ENCODE assay signal across 16 cellular contexts in genomic region chr1:236103059-236103458, GRCh38. TPM values are rescaled to one million over a fixed set of nuclear protein-coding genes. Genes with fewer than 3 reads are reported as not detected.
DNase-seq lines count a peak whose midpoint lies in the region; ATAC-seq, FAIRE-seq and TF ChIP-seq lines count a peak whose summit lies in the region.
"Had no signal": no experiment of that assay in that cellular context is flagged by ENCODE, and none has a peak within 500 bp of the region (broad histone marks: within the 10 kb centered on the region; RNA-seq: fewer than 3 reads in every experiment).

No MANE protein-coding gene starts in this region.

- DNase-seq in HepG2 (ENCODE audit: low spot score) (no peak), right lobe of liver (no peak), SW480 (ENCODE audit: low spot score) (no peak), HCEC 1CT (no peak)
- DNase-seq: lower lobe of right lung, SIG-M5 had no signal

- POLR2A ChIA-PET in HepG2 (lab: Yijun Ruan, JAX), result no interaction called here

- H3K27ac ChIP-seq in HepG2 (ENCODE audit: extremely low read length, insufficient read depth, low read length) (no peak overlapping the region), right lobe of liver (no peak overlapping the region), OCI-LY3 (ENCODE audit: low read length) (no peak overlapping the region), iPS-18a (ENCODE audit: low read length) (no peak overlapping the region)
- H3K27ac ChIP-seq: adrenal gland, BLaER1, GM23248, lower lobe of right lung, prostate gland had no signal

- H3K79me2 ChIP-seq in HepG2 (ENCODE audit: insufficient read depth, low read length) (no peaks in the 10 kb centered on the region), OCI-LY3 (ENCODE audit: low read length) (no peaks in the 10 kb centered on the region)

- CTCF ChIA-PET in HepG2 (lab: Yijun Ruan, JAX; ENCODE audit: low intra/inter-chr PET ratio, low total read pairs), result interaction anchor here (0.7 to 1.6 kb wide), 3 partner anchors 349 to 1022 kb away, joined by 3 to 10 read pairs (median 4); no protein-coding TSS in a partner anchor

- H2AFZ ChIP-seq in HepG2 (ENCODE audit: low read length), result no peak overlapping the region
- H2AFZ ChIP-seq in OCI-LY3 (ENCODE audit: low read depth, low read length), result no peak overlapping the region

- BruUV-seq in HepG2 (replicated peaks; lab: Mats Ljungman, UMichigan), result no TSS peak

- no peak for TF ChIP-seq CTCF in HepG2 (CRISPR knock-in tag; IDR thresholded peaks at IDR 0.05)
- TF ChIP-seq CTCF in right lobe of liver (IDR thresholded peaks at IDR 0.05), result no peak
- TF ChIP-seq CTCF in OCI-LY3 (IDR thresholded peaks at IDR 0.05; ENCODE audit: low read depth, low read length), result no peak

- no peak for TF ChIP-seq RAD21 in HepG2 (CRISPR knock-in tag; IDR thresholded peaks at IDR 0.05)

- in situ Hi-C loops in HepG2 (cut with HindIII; ENCODE audit: extremely low pct_ligation_motif_present, low pct_unique_long_range_greater_than_20kb), result loop anchor here (5.0 to 25.0 kb wide), 6 partner anchors 389 to 1459 kb away; no protein-coding TSS in a partner anchor

- 3% methylated on average over 6 of the region's 7 CpGs for WGBS in HepG2 (ENCODE audit: low lambda C conversion rate)
- 17% methylated on average over 7 of the region's 7 CpGs for WGBS in right lobe of liver (ENCODE audit: insufficient coverage, low coverage, low lambda C conversion rate, missing lambda C conversion rate)

- no peak for TF ChIP-seq POLR2A in HepG2 (IDR thresholded peaks at IDR 0.05; ENCODE audit: insufficient read depth in 1 of 2, low read depth in 2 of 2, low read length in 2 of 2)
- no peak for TF ChIP-seq POLR2A in right lobe of liver (IDR thresholded peaks at IDR 0.05)

- no peak for FAIRE-seq in HepG2 (lab: Jason Lieb, UNC)
- FAIRE-seq: urothelium cell line had no signal

- H3K9ac ChIP-seq in HepG2 (ENCODE audit: insufficient read depth, low read depth, low read length) (no peak overlapping the region), OCI-LY3 (ENCODE audit: low read length) (no peak overlapping the region), iPS-18a (ENCODE audit: low read length) (no peak overlapping the region)
- H3K9ac ChIP-seq: BLaER1, GM23248 had no signal

- H3K27me3 ChIP-seq in HepG2 (ENCODE audit: control insufficient read depth in 1 of 2, insufficient read depth in 2 of 2, low read length in 2 of 2) (peaks cover 2 to 5% of the 10 kb centered on the region in 2 experiments; a peak in 1 of 5 replicates), right lobe of liver (no peaks in the 10 kb centered on the region), OCI-LY3 (ENCODE audit: low read depth, low read length) (peaks cover 17% of the 10 kb centered on the region; the same call in 1 of the 2 replicates), iPS-18a (ENCODE audit: control insufficient read depth, insufficient read depth, low read length) (peaks cover 5% of the 10 kb centered on the region)
- H3K27me3 ChIP-seq: BLaER1 had no signal

- H3K36me3 ChIP-seq in HepG2 (replicated peaks in 1 of 2; ENCODE audit: control insufficient read depth in 1 of 2, insufficient read depth in 2 of 2, low read length in 2 of 2), result no peaks in the 10 kb centered on the region
- H3K36me3 ChIP-seq in right lobe of liver, result no peaks in the 10 kb centered on the region
- H3K36me3 ChIP-seq in OCI-LY3 (replicated peaks; ENCODE audit: low read depth, low read length), result no peaks in the 10 kb centered on the region
- no peaks in the 10 kb centered on the region for H3K36me3 ChIP-seq in iPS-18a (ENCODE audit: control insufficient read depth, low read depth, low read length)
- H3K36me3 ChIP-seq: adrenal gland, BLaER1, lower lobe of right lung, prostate gland had no signal

- ATAC-seq in HepG2, result no peak
- ATAC-seq in right lobe of liver, result no peak
- no peak for ATAC-seq in HG02973 (IDR thresholded peaks at IDR 0.05; ENCODE audit: unreplicated experiment)
- ATAC-seq: stimulated activated naive CD8-positive, alpha-beta T cell treated with anti-CD3 and anti-CD28 coated beads, Interleukin-15, amount 100 ng/mL, for 72 hours had no signal

- no peaks in the 10 kb centered on the region for H3K9me3 ChIP-seq in HepG2 (ENCODE audit: low read length)
- H3K9me3 ChIP-seq in right lobe of liver, result no peaks in the 10 kb centered on the region
- no peaks in the 10 kb centered on the region for H3K9me3 ChIP-seq in OCI-LY3 (ENCODE audit: insufficient read depth, low read length)
- H3K9me3 ChIP-seq in iPS-18a (ENCODE audit: control insufficient read depth, low read depth, low read length), result no peaks in the 10 kb centered on the region
- H3K9me3 ChIP-seq: adrenal gland, BLaER1, lower lobe of right lung, prostate gland had no signal

- H3K4me3 ChIP-seq in HepG2 (replicated peaks in 1 of 3; ENCODE audit: insufficient read depth in 1 of 3, low read depth in 2 of 3, low read length in 3 of 3) (peak overlapping the region in 1 of 3 experiments; percentile 3; a peak in 1 of 6 replicates), right lobe of liver (no peak overlapping the region), OCI-LY3 (ENCODE audit: low read length) (no peak overlapping the region), iPS-18a (ENCODE audit: low read length) (peak overlapping the region; percentile 25)
- H3K4me3 ChIP-seq: adrenal gland, BLaER1, GM23248, lower lobe of right lung, prostate gland had no signal

- intact Hi-C loops in HepG2 (cut with micrococcal nuclease; ENCODE audit: unreplicated experiment) (loop anchor here (1.0 to 10.0 kb wide), 6 partner anchors 208 to 1022 kb away; no protein-coding TSS in a partner anchor), right lobe of liver (cut with DNase I) (no loop called here)

- H4K20me1 ChIP-seq in HepG2 (ENCODE audit: insufficient read depth, low read length) (no peaks in the 10 kb centered on the region), OCI-LY3 (ENCODE audit: insufficient read depth, low read length) (no peaks in the 10 kb centered on the region)
- H4K20me1 ChIP-seq: BLaER1 had no signal

- H3K4me2 ChIP-seq in HepG2 (ENCODE audit: low read depth, low read length) (peak overlapping the region; percentile 30; the same call in 1 of the 2 replicates), OCI-LY3 (ENCODE audit: low read length) (peak overlapping the region; percentile 29)
- H3K4me2 ChIP-seq: BLaER1 had no signal

- no peak for TF ChIP-seq EP300 in HepG2 (IDR thresholded peaks at IDR 0.05; ENCODE audit: low read depth in 2 of 2, low read length in 2 of 2)
- TF ChIP-seq EP300 in HepG2 (CRISPR knock-in tag; IDR thresholded peaks at IDR 0.05; ENCODE audit: borderline replicate concordance), result no peak

- peaks cover 30% of the 10 kb centered on the region for H3K4me1 ChIP-seq in HepG2 (ENCODE audit: insufficient read depth, low read length)
- H3K4me1 ChIP-seq in right lobe of liver, result no peaks in the 10 kb centered on the region
- peaks cover 20% of the 10 kb centered on the region for H3K4me1 ChIP-seq in OCI-LY3 (ENCODE audit: low read length)
- H3K4me1 ChIP-seq in iPS-18a (ENCODE audit: control insufficient read depth, low read depth, low read length), result peaks cover 4% of the 10 kb centered on the region
- H3K4me1 ChIP-seq: adrenal gland, BLaER1, lower lobe of right lung, prostate gland had no signal

RNA-seq across cellular contexts. Expression of gene NID1, which starts 38.2 kb away (rescaled TPM):
- total RNA-seq in HepG2 (2016; rRNA removed; fragmentation: Illumina TruSeq; extraction: Trizol) (29.3 and 50.2 TPM in 2 replicates), right lobe of liver (10 to 100 TPM; 45.7 to 67.1 (median 59.1) TPM)
- total RNA-seq in HepG2 (2016; cell fraction: cytosol; rRNA removed; fragmentation: Illumina TruSeq; extraction: Trizol; ENCODE audit: low read depth), result 5.0 and 5.1 TPM in 2 replicates
- total RNA-seq in HepG2 (2016; cell fraction: insoluble cytoplasmic fraction; rRNA removed; fragmentation: Illumina TruSeq; extraction: Trizol), result 22.1 and 49.8 TPM in 2 replicates
- 10.8 and 12.4 TPM in 2 replicates for total RNA-seq in HepG2 (2016; cell fraction: membrane; rRNA removed; fragmentation: Illumina TruSeq; extraction: Trizol)
- 68.9 and 87.3 TPM in 2 replicates for total RNA-seq in HepG2 (2016; cell fraction: nucleus; rRNA removed; fragmentation: Illumina TruSeq; extraction: Trizol)
- polyA plus RNA-seq in HepG2 (2011; rRNA removed), result 56.1 and 77.2 TPM in 2 replicates
- 45.0 and 56.5 TPM in 2 replicates for polyA plus RNA-seq in HepG2 (2011; cell fraction: cytosol; rRNA removed)
- polyA plus RNA-seq in HepG2 (2011; cell fraction: nucleus; rRNA removed), result 102 and 105 TPM in 2 replicates
- 122 and 152 TPM in 2 replicates for polyA plus RNA-seq in HepG2 (2012)
- polyA plus RNA-seq in HepG2 (2016; cell fraction: cytosol; fragmentation: Illumina TruSeq; extraction: Trizol; ENCODE audit: low read depth), result 2.7 and 3.2 TPM in 2 replicates
- polyA plus RNA-seq in HepG2 (2016; cell fraction: insoluble cytoplasmic fraction; fragmentation: Illumina TruSeq; extraction: Trizol; ENCODE audit: low read depth), result 25.6 and 37.4 TPM in 2 replicates
- 7.7 and 9.8 TPM in 2 replicates for polyA plus RNA-seq in HepG2 (2016; cell fraction: membrane; fragmentation: Illumina TruSeq; extraction: Trizol; ENCODE audit: low read depth)
- polyA plus RNA-seq in HepG2 (2016; cell fraction: nucleus; fragmentation: Illumina TruSeq; extraction: Trizol; ENCODE audit: insufficient read depth, low read depth), result 108 and 114 TPM in 2 replicates
- polyA minus RNA-seq in HepG2 (2011; rRNA and poly(A)+ RNA removed; ENCODE audit: low replicate concordance), result 173 TPM in 1 of 2 replicates, not detected in the other
- 109 and 121 TPM in 2 replicates for polyA minus RNA-seq in HepG2 (2011; cell fraction: cytosol; rRNA and poly(A)+ RNA removed)
- 60.0 and 68.8 TPM in 2 replicates for polyA minus RNA-seq in HepG2 (2011; cell fraction: nucleus; rRNA and poly(A)+ RNA removed)
- polyA plus RNA-seq: naive thymus-derived CD4-positive, alpha-beta T cell had no signal

RNA-seq across cellular contexts. Expression of gene GPR137B, which starts 39.3 kb away (rescaled TPM):
- 0.27 and 0.31 TPM in 2 replicates for total RNA-seq in HepG2 (2016; rRNA removed; fragmentation: Illumina TruSeq; extraction: Trizol)
- 0.35 and 0.40 TPM in 2 replicates for total RNA-seq in HepG2 (2016; cell fraction: cytosol; rRNA removed; fragmentation: Illumina TruSeq; extraction: Trizol; ENCODE audit: low read depth)
- total RNA-seq in HepG2 (2016; cell fraction: insoluble cytoplasmic fraction; rRNA removed; fragmentation: Illumina TruSeq; extraction: Trizol), result 0.31 and 0.45 TPM in 2 replicates
- 0.31 and 0.37 TPM in 2 replicates for total RNA-seq in HepG2 (2016; cell fraction: membrane; rRNA removed; fragmentation: Illumina TruSeq; extraction: Trizol)
- total RNA-seq in HepG2 (2016; cell fraction: nucleus; rRNA removed; fragmentation: Illumina TruSeq; extraction: Trizol), result 0.34 and 0.59 TPM in 2 replicates
- polyA plus RNA-seq in HepG2 (2011; rRNA removed), result 0.41 and 0.59 TPM in 2 replicates
- polyA plus RNA-seq in HepG2 (2011; cell fraction: cytosol; rRNA removed), result 0.32 and 0.50 TPM in 2 replicates
- polyA plus RNA-seq in HepG2 (2011; cell fraction: nucleus; rRNA removed), result 0.72 and 0.85 TPM in 2 replicates
- 0.47 and 1.5 TPM in 2 replicates for polyA plus RNA-seq in HepG2 (2012)
- 0.21 and 0.23 TPM in 2 replicates for polyA plus RNA-seq in HepG2 (2016; cell fraction: cytosol; fragmentation: Illumina TruSeq; extraction: Trizol; ENCODE audit: low read depth)
- 0.35 and 0.58 TPM in 2 replicates for polyA plus RNA-seq in HepG2 (2016; cell fraction: insoluble cytoplasmic fraction; fragmentation: Illumina TruSeq; extraction: Trizol; ENCODE audit: low read depth)
- polyA plus RNA-seq in HepG2 (2016; cell fraction: membrane; fragmentation: Illumina TruSeq; extraction: Trizol; ENCODE audit: low read depth), result 0.40 and 0.45 TPM in 2 replicates
- polyA plus RNA-seq in HepG2 (2016; cell fraction: nucleus; fragmentation: Illumina TruSeq; extraction: Trizol; ENCODE audit: insufficient read depth, low read depth), result 0.70 and 0.75 TPM in 2 replicates
- polyA minus RNA-seq in HepG2 (2011; rRNA and poly(A)+ RNA removed; ENCODE audit: low replicate concordance), result 0.10 and 0.21 TPM in 2 replicates
- not detected in 2 replicates for polyA minus RNA-seq in HepG2 (2011; cell fraction: cytosol; rRNA and poly(A)+ RNA removed)
- 0.52 and 1.2 TPM in 2 replicates for polyA minus RNA-seq in HepG2 (2011; cell fraction: nucleus; rRNA and poly(A)+ RNA removed)
- 10 to 100 TPM in 2 of 6 experiments, 1 to 10 TPM in 4; 4.3 to 22.2 (median 7.6) TPM for total RNA-seq in right lobe of liver
